11 cellular contexts compared by ENCODE assay signal in genomic region chr1:112393634-112393976, GRCh38. TPM values are rescaled to one million over a fixed set of nuclear protein-coding genes. Genes with fewer than 3 reads are reported as not detected.
DNase-seq lines count a peak whose midpoint lies in the region; ATAC-seq, FAIRE-seq and TF ChIP-seq lines count a peak whose summit lies in the region.
"Had no signal": no experiment of that assay in that cellular context is flagged by ENCODE, and none has a peak within 500 bp of the region (broad histone marks: within the 10 kb centered on the region; RNA-seq: fewer than 3 reads in every experiment).

No MANE protein-coding gene starts in this region.

- H3K27me3 ChIP-seq in GM23248 (replicated peaks; ENCODE audit: insufficient read depth) (no peaks in the 10 kb centered on the region), body of pancreas (no peaks in the 10 kb centered on the region), right cardiac atrium (ENCODE audit: control insufficient read depth, insufficient read depth) (no peaks in the 10 kb centered on the region), spleen (replicated peaks in 1 of 7) (peaks cover 0 to 4% (median 0%) of the 10 kb centered on the region in 7 donors)

- H3F3A ChIP-seq in GM23248 (ENCODE audit: insufficient read depth), result peaks cover 34% of the 10 kb centered on the region

- peak; percentile 63 for DNase-seq in GM23248
- no peak for DNase-seq in body of pancreas
- DNase-seq in right cardiac atrium, result peak; percentile 40 to 73 (median 64)
- no peak for DNase-seq in spleen
- no peak for DNase-seq in AML-193 (lab: John Stamatoyannopoulos, UW)
- DNase-seq in frontal cortex (ENCODE audit: low spot score in 2 of 2), result no peak
- DNase-seq in cerebellum (ENCODE audit: low spot score), result no peak
- DNase-seq: GF-D8; stimulated activated naive CD4-positive, alpha-beta T cell treated with Interleukin-2 at 50 U/mL for 16 hours had no signal

- TF ChIP-seq POLR2A in body of pancreas (IDR thresholded peaks at IDR 0.05) (no peak), spleen (IDR thresholded peaks at IDR 0.05) (peak in 1 of 3 donors; percentile 11)

- no peak for FAIRE-seq in frontal cortex (lab: Jason Lieb, UNC)

- no peaks in the 10 kb centered on the region for H3K36me3 ChIP-seq in GM23248 (ENCODE audit: low read depth)
- no peaks in the 10 kb centered on the region for H3K36me3 ChIP-seq in body of pancreas (replicated peaks in 1 of 2; ENCODE audit: insufficient read depth in 1 of 2, low read depth in 2 of 2)
- H3K36me3 ChIP-seq in spleen, result no peaks in the 10 kb centered on the region
- H3K36me3 ChIP-seq: neutrophil had no signal

- H3K4me2 ChIP-seq in GM23248 (ENCODE audit: unreplicated experiment), result peak overlapping the region; percentile 62

- peak overlapping the region; percentile 71 for H3K9ac ChIP-seq in GM23248

- WGBS in GM23248 (ENCODE audit: low coverage in 1 of 2, low lambda C conversion rate in 2 of 2, missing lambda C conversion rate in 2 of 2), 2 experiments, result 7 to 14% methylated on average over 3 of the region's 3 CpGs
- 66 to 79% methylated on average over 3 of the region's 3 CpGs for WGBS in body of pancreas, 2 donors
- WGBS in right cardiac atrium, result 41% methylated on average over 3 of the region's 3 CpGs
- 47 to 80% (median 58%) methylated on average over 3 of the region's 3 CpGs for WGBS in spleen, 5 donors

- H3K9me2 ChIP-seq in GM23248 (ENCODE audit: insufficient read depth), result no peaks in the 10 kb centered on the region

- intact Hi-C loops in body of pancreas (cut with DNase I) (loop anchor here (5.0 kb wide), 1 partner anchor 74 kb away; no protein-coding TSS in a partner anchor), right cardiac atrium (cut with DNase I) (loop anchor here in 3 of 4 donors (2.0 to 5.0 kb wide), 4 partner anchors 71 to 314 kb away; partner anchors contain the start of genes RHOC (in 2 of the 3), CAPZA1 (in 1 of the 3) and ST7L (in 1 of the 3)), spleen (cut with DNase I; ENCODE audit: low total_unique reads) (loop anchor here (5.0 to 10.0 kb wide), 2 partner anchors 221 to 314 kb away; partner anchors contain the start of genes CAPZA1, RHOC and ST7L)

- H3K27ac ChIP-seq in GM23248 (peak overlapping the region; percentile 93), body of pancreas (peak overlapping the region in 3 of 4 donors; percentile 25 to 93 (median 78)), right cardiac atrium (ENCODE audit: low read length) (peak overlapping the region; percentile 97), spleen (peak overlapping the region; percentile 80 to 92 (median 88))
- H3K27ac ChIP-seq: neutrophil had no signal

- H3K9me3 ChIP-seq in GM23248 (ENCODE audit: low read depth) (no peaks in the 10 kb centered on the region), body of pancreas (no peaks in the 10 kb centered on the region), right cardiac atrium (ENCODE audit: control insufficient read depth, low read length) (no peaks in the 10 kb centered on the region), spleen (no peaks in the 10 kb centered on the region)
- H3K9me3 ChIP-seq: neutrophil had no signal

- no peak for ATAC-seq in body of pancreas
- peak; percentile 44 to 72 for ATAC-seq in right cardiac atrium
- ATAC-seq in HG03460 (IDR thresholded peaks at IDR 0.05; ENCODE audit: unreplicated experiment), result no peak

- peaks cover 54% of the 10 kb centered on the region for H3K4me1 ChIP-seq in GM23248 (ENCODE audit: insufficient read depth)
- H3K4me1 ChIP-seq in body of pancreas, result peaks cover 47% of the 10 kb centered on the region
- H3K4me1 ChIP-seq in right cardiac atrium (ENCODE audit: control insufficient read depth, insufficient read depth, low read length), result peaks cover 6% of the 10 kb centered on the region
- H3K4me1 ChIP-seq in spleen, result peaks cover 24 to 77% (median 52%) of the 10 kb centered on the region in 6 donors

- in situ Hi-C loops in GM23248 (cut with MboI), result loop anchor here (10.0 kb wide), 2 partner anchors 71 to 221 kb away; partner anchors contain the start of genes CAPZA1 and ST7L

- TF ChIP-seq CTCF in body of pancreas (IDR thresholded peaks at IDR 0.05) (no peak), spleen (IDR thresholded peaks at IDR 0.05 in 8 of 11, conservative IDR thresholded peaks at IDR 0.05 in 3 of 11) (no peak)

- peak overlapping the region; percentile 47 for H3K4me3 ChIP-seq in GM23248
- H3K4me3 ChIP-seq in body of pancreas, result no peak overlapping the region
- H3K4me3 ChIP-seq in right cardiac atrium (ENCODE audit: low read length), result no peak overlapping the region
- H3K4me3 ChIP-seq in spleen, result peak overlapping the region in 2 of 8 donors; percentile 1 to 42

- peak overlapping the region; percentile 76 for H2AFZ ChIP-seq in GM23248

- no peaks in the 10 kb centered on the region for H4K20me1 ChIP-seq in GM23248 (ENCODE audit: insufficient read depth)

- peaks cover 42% of the 10 kb centered on the region for H3K79me2 ChIP-seq in GM23248 (ENCODE audit: insufficient read depth)

RNA-seq across cellular contexts. Expression of gene CTTNBP2NL, which starts 2.4 kb away (rescaled TPM):
- total RNA-seq in GM23248 (2014; rRNA removed; shearing (Covaris generic)), result 19.2 and 24.3 TPM in 2 replicates
- 32.9 and 38.4 TPM in 2 replicates for polyA plus RNA-seq in GM23248 (2016; fragmentation: Nextera tagmentation; extraction: Ambion mirVana)
- 10 to 100 TPM in 1 of 2 donors, 1 to 10 TPM in 1; 8.6 to 15.2 TPM for total RNA-seq in body of pancreas
- total RNA-seq in right cardiac atrium, result 10 to 100 TPM; 16.2 to 24.9 (median 16.8) TPM
- polyA plus RNA-seq in right cardiac atrium, result 5.1 TPM
- 10 to 100 TPM; 15.3 to 48.1 (median 27.5) TPM for total RNA-seq in spleen
- polyA plus RNA-seq in spleen, result 1 to 10 TPM; 1.9 to 4.6 (median 2.5) TPM
- total RNA-seq in frontal cortex, result 22.8 TPM
- 27.8 TPM for total RNA-seq in cerebellum

Comparison
In these comparisons a context has a peak if more than half of its experiments do, and no peak if none do; other contexts are left out.
1. DNase-seq: peak in GM23248 (single experiment) and right cardiac atrium (3 of 3); none in body of pancreas (0 of 4), spleen (single experiment), AML-193 (0 of 2), frontal cortex (0 of 2) and cerebellum (single experiment).
2. ATAC-seq: peak in right cardiac atrium (2 of 2); none in body of pancreas (single experiment) and HG03460 (single experiment).
3. Peak in every context shown above with its lines, with median percentiles within 50 percentile points of each other: H3K27ac ChIP-seq.